In genomic region chr3:111764645-111765091, GRCh38 we compare ENCODE assay signal across 13 cellular contexts.
A peak's percentile ranks its signal among the peaks of the same experiment; 100 is the strongest.
DNase-seq lines count a peak whose midpoint lies in the region; ATAC-seq, FAIRE-seq and TF ChIP-seq lines count a peak whose summit lies in the region.
"Had no signal": no experiment of that assay in that cellular context is flagged by ENCODE, and none has a peak within 500 bp of the region (broad histone marks: within the 10 kb centered on the region; RNA-seq: fewer than 3 reads in every experiment).

No MANE protein-coding gene starts in this region.

- no peak for TF ChIP-seq RAD21 in HepG2 (CRISPR knock-in tag; IDR thresholded peaks at IDR 0.05)

- H3K27ac Mint-ChIP-seq in natural killer cell, result no peak overlapping the region
- H3K27ac Mint-ChIP-seq: stimulated activated naive CD8-positive, alpha-beta T cell treated with anti-CD3 and anti-CD28 coated beads, Interleukin-15, amount 100 ng/mL, for 72 hours had no signal

- no peak overlapping the region for H3K4me3 ChIP-seq in mammary epithelial cell (replicated peaks in 1 of 3; ENCODE audit: insufficient read depth in 1 of 3, low read depth in 2 of 3, low read length in 3 of 3)
- H3K4me3 ChIP-seq in HepG2 (replicated peaks in 1 of 3; ENCODE audit: insufficient read depth in 1 of 3, low read depth in 2 of 3, low read length in 3 of 3), result no peak overlapping the region
- no peak overlapping the region for H3K4me3 ChIP-seq in uterus
- H3K4me3 ChIP-seq: SJSA1 had no signal

- POLR2A ChIA-PET in HepG2 (lab: Yijun Ruan, JAX), result interaction anchor here (1.2 to 1.6 kb wide), 3 partner anchors 32 to 214 kb away, joined by 3 to 7 read pairs (median 5); partner anchors contain the start of gene ABHD10

- 37% methylated on average over 3 of the region's 3 CpGs for WGBS in mammary epithelial cell (ENCODE audit: low coverage, missing lambda C conversion rate)
- 78% methylated on average over 3 of the region's 3 CpGs for WGBS in HepG2 (ENCODE audit: low lambda C conversion rate)

- dilution Hi-C loops in mammary epithelial cell (cut with HindIII; ENCODE audit: low sequenced_read_pairs), result no loop called here

- no peak overlapping the region for H3K4me3 Mint-ChIP-seq in natural killer cell
- H3K4me3 Mint-ChIP-seq: central memory CD8-positive, alpha-beta T cell; stimulated activated naive CD8-positive, alpha-beta T cell treated with anti-CD3 and anti-CD28 coated beads, Interleukin-15, amount 100 ng/mL, for 72 hours had no signal

- peak in 1 of 2 experiments; percentile 69; a peak in 2 of 4 replicates for TF ChIP-seq EP300 in HepG2 (IDR thresholded peaks at IDR 0.05; ENCODE audit: low read depth in 2 of 2, low read length in 2 of 2)
- peak; percentile 53; the same call in 1 of the 2 replicates for TF ChIP-seq EP300 in HepG2 (CRISPR knock-in tag; IDR thresholded peaks at IDR 0.05; ENCODE audit: borderline replicate concordance)

- H3K9me3 ChIP-seq in mammary epithelial cell (replicated peaks; ENCODE audit: insufficient read depth, low read length) (no peaks in the 10 kb centered on the region), HepG2 (ENCODE audit: low read length) (no peaks in the 10 kb centered on the region), uterus (no peaks in the 10 kb centered on the region)
- H3K9me3 ChIP-seq: SJSA1 had no signal

- H3K4me1 Mint-ChIP-seq in natural killer cell, result no peaks in the 10 kb centered on the region
- H3K4me1 Mint-ChIP-seq: central memory CD8-positive, alpha-beta T cell; stimulated activated naive CD8-positive, alpha-beta T cell treated with anti-CD3 and anti-CD28 coated beads, Interleukin-15, amount 100 ng/mL, for 72 hours had no signal

- H3K36me3 Mint-ChIP-seq in natural killer cell, result no peaks in the 10 kb centered on the region

- CTCF ChIA-PET in mammary epithelial cell (lab: Charles Lee; ENCODE audit: low non-redundant PET), result no interaction called here
- CTCF ChIA-PET in HepG2 (lab: Yijun Ruan, JAX; ENCODE audit: low intra/inter-chr PET ratio, low total read pairs), result no interaction called here

- no peaks in the 10 kb centered on the region for H3K79me2 ChIP-seq in mammary epithelial cell (ENCODE audit: insufficient read depth, low read length)
- peaks cover 7% of the 10 kb centered on the region for H3K79me2 ChIP-seq in HepG2 (ENCODE audit: insufficient read depth, low read length)

- BruUV-seq in mammary epithelial cell (replicated peaks; lab: Mats Ljungman, UMichigan), result no TSS peak
- BruUV-seq in HepG2 (replicated peaks; lab: Mats Ljungman, UMichigan), result no TSS peak

- intact Hi-C loops in mammary epithelial cell (cut with micrococcal nuclease), result no loop called here
- intact Hi-C loops in HepG2 (cut with micrococcal nuclease; ENCODE audit: unreplicated experiment), result loop anchor here (1.0 kb wide), 1 partner anchor 29 kb away; no protein-coding TSS in a partner anchor
- intact Hi-C loops in uterus (cut with DNase I; ENCODE audit: low total_unique reads), result no loop called here
- intact Hi-C loops in natural killer cell (cut with micrococcal nuclease), result no loop called here

- no peaks in the 10 kb centered on the region for H4K20me1 ChIP-seq in mammary epithelial cell (ENCODE audit: insufficient read depth, low read length)
- no peaks in the 10 kb centered on the region for H4K20me1 ChIP-seq in HepG2 (ENCODE audit: insufficient read depth, low read length)

- H3K9me3 Mint-ChIP-seq in natural killer cell, result no peaks in the 10 kb centered on the region
- H3K9me3 Mint-ChIP-seq: central memory CD8-positive, alpha-beta T cell; stimulated activated naive CD8-positive, alpha-beta T cell treated with anti-CD3 and anti-CD28 coated beads, Interleukin-15, amount 100 ng/mL, for 72 hours had no signal

- H3K4me2 ChIP-seq in mammary epithelial cell (ENCODE audit: insufficient read depth, low read depth, low read length) (peak overlapping the region; percentile 8), HepG2 (ENCODE audit: low read depth, low read length) (no peak overlapping the region)

- TF ChIP-seq CTCF in mammary epithelial cell (conservative IDR thresholded peaks at IDR 0.05 in 1 of 2, IDR thresholded peaks at IDR 0.05 in 1 of 2; ENCODE audit: extremely low read depth in 1 of 2, insufficient read depth in 1 of 2, low read depth in 1 of 2, low read length in 2 of 2) (peak; percentile 33 to 46), HepG2 (CRISPR knock-in tag; IDR thresholded peaks at IDR 0.05) (peak; percentile 23; the same call in 1 of the 2 replicates), uterus (IDR thresholded peaks at IDR 0.05) (no peak), natural killer cell (IDR thresholded peaks at IDR 0.05) (no peak)

- H3K4me1 ChIP-seq in mammary epithelial cell (ENCODE audit: insufficient read depth, low read length), result peaks cover 72% of the 10 kb centered on the region
- peaks cover 58% of the 10 kb centered on the region for H3K4me1 ChIP-seq in HepG2 (ENCODE audit: insufficient read depth, low read length)
- H3K4me1 ChIP-seq in uterus, result no peaks in the 10 kb centered on the region

- no peaks in the 10 kb centered on the region for H3K27me3 ChIP-seq in mammary epithelial cell (ENCODE audit: insufficient read depth, low read length)
- no peaks in the 10 kb centered on the region for H3K27me3 ChIP-seq in HepG2 (ENCODE audit: control insufficient read depth in 1 of 2, insufficient read depth in 2 of 2, low read length in 2 of 2)
- H3K27me3 ChIP-seq in uterus, result no peaks in the 10 kb centered on the region
- H3K27me3 ChIP-seq: SJSA1 had no signal

- peak overlapping the region; percentile 9 for H3K9ac ChIP-seq in mammary epithelial cell (ENCODE audit: insufficient read depth, low read length)
- H3K9ac ChIP-seq in HepG2 (ENCODE audit: insufficient read depth, low read depth, low read length), result no peak overlapping the region

- FAIRE-seq in HepG2 (lab: Jason Lieb, UNC), result peak; percentile 8

- no peaks in the 10 kb centered on the region for H3K27me3 Mint-ChIP-seq in natural killer cell (ENCODE audit: low read depth in 2 of 2)
- H3K27me3 Mint-ChIP-seq: central memory CD8-positive, alpha-beta T cell; stimulated activated naive CD8-positive, alpha-beta T cell treated with anti-CD3 and anti-CD28 coated beads, Interleukin-15, amount 100 ng/mL, for 72 hours had no signal

- TF ChIP-seq POLR2A in HepG2 (IDR thresholded peaks at IDR 0.05; ENCODE audit: insufficient read depth in 1 of 2, low read depth in 2 of 2, low read length in 2 of 2), result no peak
- no peak for TF ChIP-seq POLR2A in uterus (IDR thresholded peaks at IDR 0.05)

- H2AFZ ChIP-seq in mammary epithelial cell (ENCODE audit: low read depth, low read length) (peak overlapping the region; percentile 19), HepG2 (ENCODE audit: low read length) (no peak overlapping the region)

- ATAC-seq in HepG2 (peak; percentile 57), natural killer cell (no peak)
- ATAC-seq: stimulated activated naive CD8-positive, alpha-beta T cell treated with anti-CD3 and anti-CD28 coated beads, Interleukin-15, amount 100 ng/mL, for 72 hours had no signal

- H3K27ac ChIP-seq in mammary epithelial cell (ENCODE audit: insufficient read depth, low read depth, low read length) (peak overlapping the region; percentile 51), HepG2 (ENCODE audit: extremely low read length, insufficient read depth, low read length) (peak overlapping the region; percentile 34), uterus (peak overlapping the region; percentile 81 to 87)
- H3K27ac ChIP-seq: 22Rv1, SJSA1 had no signal

- in situ Hi-C loops in mammary epithelial cell (cut with MboI; ENCODE audit: low sequenced_read_pairs in 2 of 2), result loop anchor here in 1 of 2 donors (5.0 kb wide), 1 partner anchor 38 kb away; no protein-coding TSS in a partner anchor
- in situ Hi-C loops in HepG2 (cut with HindIII; ENCODE audit: extremely low pct_ligation_motif_present, low pct_unique_long_range_greater_than_20kb), result no loop called here

- peak; percentile 10 for DNase-seq in NCI-H146 (lab: John Stamatoyannopoulos, UW)
- no peak for DNase-seq in NCI-H146 treated with DMSO at 0.1 percent for 48 hours (lab: John Stamatoyannopoulos, UW; ENCODE audit: unreplicated experiment)
- DNase-seq in mammary epithelial cell, result peak; percentile 77
- peak; percentile 72 for DNase-seq in HepG2 (ENCODE audit: low spot score)
- DNase-seq in uterus, result no peak
- no peak for DNase-seq in OCI-M2 (lab: John Stamatoyannopoulos, UW; ENCODE audit: unreplicated experiment)
- no peak for DNase-seq in natural killer cell
- no peak for DNase-seq in NCI-H524 (lab: John Stamatoyannopoulos, UW)
- DNase-seq: stimulated activated CD4-positive, alpha-beta T cell treated with anti-CD3 and anti-CD28 coated beads, Interleukin-12 subunit alpha, Interleukin-12 subunit beta, amount 100 ng/mL, for 4 hours; stimulated activated naive CD8-positive, alpha-beta T cell treated with anti-CD3 and anti-CD28 coated beads, Interleukin-15, amount 100 ng/mL, for 72 hours had no signal

- no peaks in the 10 kb centered on the region for H3K36me3 ChIP-seq in mammary epithelial cell (ENCODE audit: insufficient read depth, low read length)
- H3K36me3 ChIP-seq in HepG2 (replicated peaks in 1 of 2; ENCODE audit: control insufficient read depth in 1 of 2, insufficient read depth in 2 of 2, low read length in 2 of 2), result no peaks in the 10 kb centered on the region
- H3K36me3 ChIP-seq in uterus, result no peaks in the 10 kb centered on the region
- H3K36me3 ChIP-seq: SJSA1 had no signal

TF ChIP-seq in HepG2, 621 proteins besides CTCF, POLR2A, EP300 and RAD21 (continues in another document):
- no peak for TF ChIP-seq ZNF766 (CRISPR knock-in tag; IDR thresholded peaks at IDR 0.05; ENCODE audit: borderline replicate concordance)
- TF ChIP-seq CCAR2 (optimal IDR thresholded peaks at IDR 0.05; ENCODE audit: low read depth, low read length), result no peak
- TF ChIP-seq, protein P1, sequence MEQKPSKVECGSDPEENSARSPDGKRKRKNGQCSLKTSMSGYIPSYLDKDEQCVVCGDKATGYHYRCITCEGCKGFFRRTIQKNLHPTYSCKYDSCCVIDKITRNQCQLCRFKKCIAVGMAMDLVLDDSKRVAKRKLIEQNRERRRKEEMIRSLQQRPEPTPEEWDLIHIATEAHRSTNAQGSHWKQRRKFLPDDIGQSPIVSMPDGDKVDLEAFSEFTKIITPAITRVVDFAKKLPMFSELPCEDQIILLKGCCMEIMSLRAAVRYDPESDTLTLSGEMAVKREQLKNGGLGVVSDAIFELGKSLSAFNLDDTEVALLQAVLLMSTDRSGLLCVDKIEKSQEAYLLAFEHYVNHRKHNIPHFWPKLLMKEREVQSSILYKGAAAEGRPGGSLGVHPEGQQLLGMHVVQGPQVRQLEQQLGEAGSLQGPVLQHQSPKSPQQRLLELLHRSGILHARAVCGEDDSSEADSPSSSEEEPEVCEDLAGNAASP (CRISPR knock-in tag; IDR thresholded peaks at IDR 0.05; ENCODE audit: borderline replicate concordance), result peak; percentile 58; the same call in 1 of the 2 replicates
- no peak for TF ChIP-seq ZC3H13 (CRISPR knock-in tag; IDR thresholded peaks at IDR 0.05)

Comparison
In these comparisons a context has a peak if more than half of its experiments do, and no peak if none do; other contexts are left out.
1. DNase-seq: peak in NCI-H146 (single experiment), mammary epithelial cell (single experiment) and HepG2 (single experiment); none in NCI-H146 treated with DMSO at 0.1 percent for 48 hours (single experiment), uterus (0 of 2), OCI-M2 (single experiment), natural killer cell (single experiment) and NCI-H524 (0 of 2).
2. H3K27ac ChIP-seq: peak in every context shown above with its lines; median percentile 84 in uterus; 51 in mammary epithelial cell; 34 in HepG2.
3. CTCF ChIP-seq: peak in mammary epithelial cell (2 of 2) and HepG2 (single experiment); none in uterus (0 of 4) and natural killer cell (single experiment).